ENCODE assay signal across 8 cellular contexts in genomic region chr22:46079861-46080821, GRCh38.
DNase-seq lines count a peak whose midpoint lies in the region; ATAC-seq and TF ChIP-seq lines count a peak whose summit lies in the region.

No MANE protein-coding gene starts in this region.

- no peaks in the 10 kb centered on the region for H3K27me3 ChIP-seq in OCI-LY1 (ENCODE audit: insufficient read depth, low read length)

- no peak for TF ChIP-seq CTCF in OCI-LY1 (IDR thresholded peaks at IDR 0.05; ENCODE audit: low read length)

- DNase-seq in DMS 273 (lab: John Stamatoyannopoulos, UW; ENCODE audit: unreplicated experiment) = peak; percentile 85
- DNase-seq in fibroblast of gingiva (ENCODE audit: low read depth) = peak; percentile 94
- peak; percentile 85 to 98 (median 90) for DNase-seq in posterior cingulate gyrus
- DNase-seq in SHP77 treated with DMSO at 0.1 percent for 48 hours (lab: John Stamatoyannopoulos, UW) = no peak

- no peaks in the 10 kb centered on the region; the same call in 1 of the 2 replicates for H3K36me3 ChIP-seq in OCI-LY1 (ENCODE audit: insufficient read depth, low read length)

- H3K4me2 ChIP-seq in OCI-LY1 (ENCODE audit: low read length) = peak overlapping the region; percentile 61

- H4K20me1 ChIP-seq in OCI-LY1 (ENCODE audit: insufficient read depth, low read length) = no peaks in the 10 kb centered on the region

- ATAC-seq in HG03571 (IDR thresholded peaks at IDR 0.05; ENCODE audit: unreplicated experiment) (no peak), GM21447 (IDR thresholded peaks at IDR 0.05; ENCODE audit: unreplicated experiment) (no peak), GM19452 (IDR thresholded peaks at IDR 0.05; ENCODE audit: unreplicated experiment) (no peak)

- no peaks in the 10 kb centered on the region for H3F3A ChIP-seq in OCI-LY1 (ENCODE audit: insufficient read depth, low read length)

- no peaks in the 10 kb centered on the region for H3K79me2 ChIP-seq in OCI-LY1 (ENCODE audit: insufficient read depth, low read length)

- no peaks in the 10 kb centered on the region for H3K9me2 ChIP-seq in OCI-LY1 (ENCODE audit: low read depth, low read length)

- intact Hi-C loops in posterior cingulate gyrus (cut with DNase I) = no loop called here

- H3K9ac ChIP-seq in OCI-LY1 (ENCODE audit: low read length) = peak overlapping the region; percentile 58

- H3K9me3 ChIP-seq in OCI-LY1 (ENCODE audit: low read length) = no peaks in the 10 kb centered on the region

- H3K4me1 ChIP-seq in OCI-LY1 (ENCODE audit: insufficient read depth, low read length, severe bottlenecking) = peaks cover 18% of the 10 kb centered on the region

- peak overlapping the region; percentile 57 for H3K4me3 ChIP-seq in OCI-LY1 (ENCODE audit: low read depth, low read length, poor library complexity, severe bottlenecking)

- no peak overlapping the region for H3K27ac ChIP-seq in OCI-LY1 (ENCODE audit: low read depth, low read length, poor library complexity, severe bottlenecking)

- H2AFZ ChIP-seq in OCI-LY1 (ENCODE audit: low read length) = no peak overlapping the region
